35 cellular contexts compared by ENCODE assay signal in genomic region chr21:40622531-40622930, GRCh38.
DNase-seq lines count a peak whose midpoint lies in the region; FAIRE-seq and TF ChIP-seq lines count a peak whose summit lies in the region.
"Had no signal": no experiment of that assay in that cellular context is flagged by ENCODE, and none has a peak within 500 bp of the region (broad histone marks: within the 10 kb centered on the region; RNA-seq: fewer than 3 reads in every experiment).

No MANE protein-coding gene starts in this region.

- H3K14ac ChIP-seq in H1 (ENCODE audit: insufficient read length) = no peak overlapping the region

- TF ChIP-seq POLR2A in H1 (IDR thresholded peaks at IDR 0.05; ENCODE audit: control extremely low read depth in 1 of 2, low read depth in 2 of 2, low read length in 2 of 2) (no peak), prostate gland (IDR thresholded peaks at IDR 0.05) (no peak)

- no peak overlapping the region for H3K4me2 ChIP-seq in H1 (ENCODE audit: insufficient read depth in 1 of 2, low read depth in 2 of 2, low read length in 2 of 2)
- H3K4me2 ChIP-seq: BLaER1 treated with 17β-estradiol and CSF1 and Interleukin-3, amounts not matched to agents 10 nM and 100 nM had no signal

- 77% methylated on average over 4 of the region's 4 CpGs; no CpG with 5 or more reads in 1 of the 2 experiments for WGBS in H1 (ENCODE audit: extremely low coverage in 1 of 2, insufficient coverage in 1 of 2, insufficient read length in 1 of 2, insufficient replicate concordance in 2 of 2, low coverage in 1 of 2, low lambda C conversion rate in 2 of 2, missing lambda C conversion rate in 1 of 2), 2 experiments
- WGBS in prostate gland = 13% methylated on average over 4 of the region's 4 CpGs

- H2BK15ac ChIP-seq in H1 (ENCODE audit: low read length) = no peak overlapping the region

- H4K8ac ChIP-seq in H1 (ENCODE audit: extremely low read depth, insufficient read depth, low read length) = no peak overlapping the region

- intact Hi-C loops in prostate gland (cut with DNase I) = no loop called here

- H4K91ac ChIP-seq in H1 (replicated peaks; ENCODE audit: insufficient read length, low read length) = no peak overlapping the region

- peaks cover 0 to 11% (median 9%) of the 10 kb centered on the region in 4 experiments; a peak in 5 of 7 replicates for H3K4me1 ChIP-seq in H1 (replicated peaks in 1 of 4; ENCODE audit: control insufficient read depth in 3 of 4, insufficient read depth in 4 of 4, low read length in 3 of 4)
- no peaks in the 10 kb centered on the region for H3K4me1 ChIP-seq in prostate gland (replicated peaks)
- H3K4me1 ChIP-seq: adrenal gland; BLaER1 treated with 17β-estradiol and CSF1 and Interleukin-3, amounts not matched to agents 10 nM and 100 nM; Caco-2; esophagus muscularis mucosa; psoas muscle had no signal

- H3K79me1 ChIP-seq in H1 (ENCODE audit: low read depth, low read length) = no peaks in the 10 kb centered on the region

- H3K4me3 ChIP-seq in H1 (ENCODE audit: extremely low read depth in 1 of 4, insufficient read depth in 2 of 4, low read depth in 3 of 4, low read length in 4 of 4) (no peak overlapping the region), prostate gland (no peak overlapping the region)
- H3K4me3 ChIP-seq: adrenal gland; BLaER1 treated with 17β-estradiol and CSF1 and Interleukin-3, amounts not matched to agents 10 nM and 100 nM; esophagus muscularis mucosa; K562; lung; mucosa of descending colon; psoas muscle had no signal

- H2BK5ac ChIP-seq in H1 (ENCODE audit: low read depth, low read length) = no peak overlapping the region

- no peak overlapping the region for H2BK12ac ChIP-seq in H1 (ENCODE audit: low read depth, low read length)

- H2BK20ac ChIP-seq in H1 (ENCODE audit: low read length) = no peak overlapping the region

- no peak for TF ChIP-seq RAD21 in H1 (IDR thresholded peaks at IDR 0.05 in 1 of 2, conservative IDR thresholded peaks at IDR 0.05 in 1 of 2; ENCODE audit: low read depth in 2 of 2, low read length in 2 of 2)

- no peak overlapping the region for H2AFZ ChIP-seq in H1 (ENCODE audit: low read length)

- H3K27me3 ChIP-seq in H1 (replicated peaks in 1 of 4; ENCODE audit: control insufficient read depth in 3 of 4, extremely low read depth in 1 of 4, insufficient read depth in 3 of 4, low read length in 3 of 4) = no peaks in the 10 kb centered on the region
- H3K27me3 ChIP-seq in prostate gland (replicated peaks; ENCODE audit: insufficient read depth) = no peaks in the 10 kb centered on the region
- H3K27me3 ChIP-seq: adrenal gland; BLaER1 treated with 17β-estradiol and CSF1 and Interleukin-3, amounts not matched to agents 10 nM and 100 nM; brain microvascular endothelial cell; esophagus muscularis mucosa had no signal

- no peak overlapping the region for H3K4ac ChIP-seq in H1 (replicated peaks; ENCODE audit: insufficient read length, low read depth, low read length)

- H2AK5ac ChIP-seq in H1 (ENCODE audit: low read depth, low read length) = no peak overlapping the region

- POLR2A ChIA-PET in H1 (lab: Charles Lee; ENCODE audit: partially characterized antibody) = no interaction called here

- no peaks in the 10 kb centered on the region for H3K79me2 ChIP-seq in H1 (ENCODE audit: control insufficient read depth in 1 of 2, insufficient read depth in 2 of 2, low read length in 2 of 2)

- FAIRE-seq in H1 (lab: Jason Lieb, UNC) = no peak
- FAIRE-seq: endometrium, GM18507, HTR-8/SVneo, K562 had no signal

- no peak overlapping the region for H3K56ac ChIP-seq in H1 (replicated peaks; ENCODE audit: insufficient read length, low read depth, low read length)

- TF ChIP-seq CTCF in H1 (IDR thresholded peaks at IDR 0.05; ENCODE audit: control extremely low read depth in 1 of 3, insufficient read depth in 1 of 3, low read depth in 1 of 3, low read length in 3 of 3) (no peak), prostate gland (IDR thresholded peaks at IDR 0.05) (no peak)

- no peak overlapping the region for H3K18ac ChIP-seq in H1 (ENCODE audit: extremely low read depth, low read length)

- no peak overlapping the region for H4K5ac ChIP-seq in H1 (ENCODE audit: insufficient read length, low read depth, low read length)

- H3K9me3 ChIP-seq in H1 (ENCODE audit: insufficient read depth in 2 of 2, low read depth in 1 of 2, low read length in 1 of 2) (no peaks in the 10 kb centered on the region), prostate gland (no peaks in the 10 kb centered on the region)
- H3K9me3 ChIP-seq: adrenal gland, Caco-2, esophagus muscularis mucosa, psoas muscle had no signal

- no peaks in the 10 kb centered on the region for H3K23me2 ChIP-seq in H1 (ENCODE audit: low read depth, low read length)

- CTCF ChIA-PET in H1 (lab: Charles Lee; ENCODE audit: partially characterized antibody) = interaction anchor here (0.6 kb wide), 2 partner anchors 922 to 943 kb away, joined by 3 read pairs; no protein-coding TSS in a partner anchor

- peak; percentile 52 for DNase-seq in DMS79 (lab: John Stamatoyannopoulos, UW)
- DNase-seq in ELF-1 (ENCODE audit: low read depth, low spot score) = peak; percentile 34
- DNase-seq in NCI-H69 (lab: John Stamatoyannopoulos, UW) = peak; percentile 98
- no peak for DNase-seq in H1 (ENCODE audit: low read depth in 1 of 2, low spot score in 2 of 2)
- no peak for DNase-seq in prostate gland (ENCODE audit: low spot score)
- no peak for DNase-seq in activated CD4-positive, alpha-beta T cell treated with anti-CD3 and anti-CD28 coated beads for 4 hours
- DNase-seq in activated gamma-delta T cell treated with Interleukin-2 at 50 U/mL for 16 hours = no peak
- DNase-seq: activated CD4-positive, alpha-beta memory T cell treated with anti-CD3 and anti-CD28 coated beads for 36 hours; activated CD4-positive, CD25-positive, alpha-beta regulatory T cell treated with anti-CD3 and anti-CD28 coated beads, Interleukin-2, amount 50 U/mL, for 72 hours; activated CD8-positive, alpha-beta memory T cell treated with anti-CD3 and anti-CD28 coated beads, Interleukin-2, amount 50 U/mL, for 4 hours; activated naive CD4-positive, alpha-beta T cell treated with anti-CD3 and anti-CD28 coated beads for 36 hours; adrenal gland; brain microvascular endothelial cell; Caco-2; DND-41; foreskin fibroblast; GOT3; head of caudate nucleus; mucosa of descending colon; natural killer cell; NCI-H1694; NCI-H2171 treated with DMSO at 0.1 percent for 48 hours; NCI-H510A treated with DMSO at 0.1 percent for 48 hours; nucleus accumbens; psoas muscle; Right ventricle myocardium superior; stimulated activated CD4-positive, alpha-beta T cell treated with anti-CD3 and anti-CD28 coated beads, Interleukin-4, amount 100 ng/mL, for 24 hours; trophoblast cell had no signal

- H2BK120ac ChIP-seq in H1 (replicated peaks; ENCODE audit: low read depth, low read length) = no peak overlapping the region

- H3K9ac ChIP-seq in H1 (replicated peaks in 1 of 4; ENCODE audit: extremely low read depth in 1 of 4, low read depth in 3 of 4, low read length in 3 of 4) = no peak overlapping the region
- H3K9ac ChIP-seq: BLaER1 treated with 17β-estradiol and CSF1 and Interleukin-3, amounts not matched to agents 10 nM and 100 nM had no signal

- no peak overlapping the region for H3K23ac ChIP-seq in H1 (ENCODE audit: insufficient read length)

- H3K27ac ChIP-seq in H1 (ENCODE audit: low read depth, low read length) (no peak overlapping the region), prostate gland (no peak overlapping the region)
- H3K27ac ChIP-seq: adrenal gland; BLaER1 treated with 17β-estradiol and CSF1 and Interleukin-3, amounts not matched to agents 10 nM and 100 nM; brain microvascular endothelial cell; esophagus muscularis mucosa; psoas muscle had no signal

- H3K36me3 ChIP-seq in H1 (ENCODE audit: control insufficient read depth in 2 of 4, insufficient read depth in 4 of 4, low read length in 3 of 4) = no peaks in the 10 kb centered on the region
- no peaks in the 10 kb centered on the region for H3K36me3 ChIP-seq in prostate gland
- H3K36me3 ChIP-seq: adrenal gland; BLaER1 treated with 17β-estradiol and CSF1 and Interleukin-3, amounts not matched to agents 10 nM and 100 nM; brain microvascular endothelial cell; esophagus muscularis mucosa had no signal

- H4K20me1 ChIP-seq in H1 (replicated peaks in 1 of 2; ENCODE audit: control insufficient read depth in 1 of 2, insufficient read depth in 2 of 2, low read length in 2 of 2) = no peaks in the 10 kb centered on the region
- H4K20me1 ChIP-seq: BLaER1 treated with 17β-estradiol and CSF1 and Interleukin-3, amounts not matched to agents 10 nM and 100 nM had no signal

- TF ChIP-seq EP300 in H1 (IDR thresholded peaks at IDR 0.05; ENCODE audit: borderline replicate concordance in 1 of 2, low read depth in 2 of 2, low read length in 2 of 2) = no peak

TF ChIP-seq in H1, 55 proteins besides CTCF, POLR2A, EP300 and RAD21:
- no peak for TF ChIP-seq ATF2 (IDR thresholded peaks at IDR 0.05; ENCODE audit: low read length)
- TF ChIP-seq MAFK (IDR thresholded peaks at IDR 0.05; ENCODE audit: low read depth, low read length) = peak; percentile 32; the same call in 1 of the 2 replicates
TF ChIP-seq in H1: peak in this region for 1.

Comparison
In these comparisons a context has a peak if more than half of its experiments do, and no peak if none do; other contexts are left out.
1. DNase-seq: peak in DMS79 (single experiment), ELF-1 (single experiment) and NCI-H69 (single experiment); none in H1 (0 of 2), prostate gland (single experiment), activated CD4-positive, alpha-beta T cell treated with anti-CD3 and anti-CD28 coated beads for 4 hours (0 of 2) and activated gamma-delta T cell treated with Interleukin-2 at 50 U/mL for 16 hours (single experiment).